In the genomic region with DNA sequence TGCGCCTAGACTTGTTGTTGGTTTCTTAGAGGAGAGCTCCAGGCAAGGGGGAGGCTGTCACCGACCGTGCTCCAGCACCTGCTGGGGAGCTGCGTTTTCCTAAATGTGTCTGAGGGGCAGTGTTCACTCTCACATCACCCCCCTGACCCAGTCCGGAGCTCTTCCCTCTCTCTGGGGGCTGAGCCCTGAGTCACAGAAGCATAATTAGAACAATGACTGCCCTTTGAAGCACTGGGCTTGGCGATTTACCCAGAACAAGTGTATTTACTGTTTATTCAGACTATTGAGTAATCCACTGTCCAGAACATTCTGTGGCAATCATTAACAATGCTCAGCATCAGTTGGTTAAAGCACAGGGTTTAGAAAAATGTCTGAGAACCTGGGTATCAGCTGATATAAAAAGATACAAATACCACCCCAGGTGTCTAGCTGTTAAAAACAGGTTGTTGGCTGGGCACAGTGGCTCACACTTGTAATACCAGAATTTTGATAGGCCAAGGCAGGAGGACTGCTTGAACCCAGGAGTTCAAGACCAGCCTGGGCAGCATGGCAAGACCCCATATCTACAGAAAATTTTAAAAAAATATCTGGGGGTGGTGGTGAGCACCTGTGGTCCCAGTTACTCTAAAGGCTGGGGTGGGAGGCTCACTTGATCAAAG, we compare ENCODE assay signal across 1 cellular context.
TF ChIP-seq lines count a peak whose summit lies in the region.

No MANE protein-coding gene starts in this region.

TF ChIP-seq in HepG2, 621 proteins besides CTCF, POLR2A, EP300 and RAD21 (continued from another document and continues in another):
- TF ChIP-seq MAX (IDR thresholded peaks at IDR 0.05) (0 out of 2 replicates have a peak, but pooled peaks have one; percentile 13), ZNF609 (CRISPR knock-in tag; IDR thresholded peaks at IDR 0.05; ENCODE audit: borderline replicate concordance) (peak; percentile 44; the same call in 1 of the 2 replicates), ZMYM4 (CRISPR knock-in tag; IDR thresholded peaks at IDR 0.05) (0 out of 2 replicates have a peak, but pooled peaks have one; percentile 15), ZNF878 (CRISPR knock-in tag; IDR thresholded peaks at IDR 0.05) (peak; percentile 62; the same call in 1 of the 2 replicates), ATF7-NPFF (CRISPR knock-in tag; IDR thresholded peaks at IDR 0.05; ENCODE audit: low read depth) (no peak), LCORL (IDR thresholded peaks at IDR 0.05) (no peak), LCORL (CRISPR knock-in tag; IDR thresholded peaks at IDR 0.05) (peak; percentile 87; the same call in 1 of the 2 replicates), TBX2 (CRISPR knock-in tag; IDR thresholded peaks at IDR 0.05; ENCODE audit: borderline replicate concordance) (0 out of 2 replicates have a peak, but pooled peaks have one; percentile 49), TBP (CRISPR knock-in tag; IDR thresholded peaks at IDR 0.05) (no peak), ZNF138 (CRISPR knock-in tag; IDR thresholded peaks at IDR 0.05; ENCODE audit: low read depth) (no peak), ZFP82 (CRISPR knock-in tag; IDR thresholded peaks at IDR 0.05; ENCODE audit: borderline replicate concordance) (0 out of 2 replicates have a peak, but pooled peaks have one; percentile 51), ZNF776 (CRISPR knock-in tag; IDR thresholded peaks at IDR 0.05) (no peak), ZNF263 (CRISPR knock-in tag; IDR thresholded peaks at IDR 0.05) (0 out of 2 replicates have a peak, but pooled peaks have one; percentile 15), ZNF597 (CRISPR knock-in tag; IDR thresholded peaks at IDR 0.05) (no peak), NONO (IDR thresholded peaks at IDR 0.05) (no peak), NONO (CRISPR knock-in tag; conservative IDR thresholded peaks at IDR 0.05) (0 out of 2 replicates have a peak, but pooled peaks have one; percentile 6), ZNF704 (CRISPR knock-in tag; IDR thresholded peaks at IDR 0.05; ENCODE audit: borderline replicate concordance) (no peak), ZNF691 (CRISPR knock-in tag; IDR thresholded peaks at IDR 0.05; ENCODE audit: borderline replicate concordance, low read depth) (peak; percentile 77; the same call in 1 of the 2 replicates), ZNF740 (CRISPR knock-in tag; IDR thresholded peaks at IDR 0.05) (no peak), ARID3A (IDR thresholded peaks at IDR 0.05; ENCODE audit: low read depth, low read length) (peak; percentile 73; the same call in 1 of the 2 replicates), KDM5A (IDR thresholded peaks at IDR 0.05; ENCODE audit: borderline replicate concordance, low read length) (no peak), UBTF (CRISPR knock-in tag; IDR thresholded peaks at IDR 0.05) (no peak), NFYC (CRISPR knock-in tag; IDR thresholded peaks at IDR 0.05) (no peak), MEF2D (CRISPR knock-in tag; IDR thresholded peaks at IDR 0.05) (0 out of 2 replicates have a peak, but pooled peaks have one; percentile 53), MED13 (CRISPR knock-in tag; IDR thresholded peaks at IDR 0.05) (no peak), ZNF430 (CRISPR knock-in tag; IDR thresholded peaks at IDR 0.05) (peak; percentile 68; the same call in 1 of the 2 replicates), THRA (CRISPR knock-in tag; IDR thresholded peaks at IDR 0.05; ENCODE audit: borderline replicate concordance) (peak; percentile 49; the same call in 1 of the 2 replicates), ZNF749 (CRISPR knock-in tag; IDR thresholded peaks at IDR 0.05; ENCODE audit: borderline replicate concordance) (peak; percentile 48; the same call in 1 of the 2 replicates), KDM5B (CRISPR knock-in tag; IDR thresholded peaks at IDR 0.05; ENCODE audit: borderline replicate concordance) (peak; percentile 52; the same call in 1 of the 2 replicates), YEATS2 (CRISPR knock-in tag; IDR thresholded peaks at IDR 0.05; ENCODE audit: borderline replicate concordance) (no peak), ZFAT (CRISPR knock-in tag; conservative IDR thresholded peaks at IDR 0.05) (no peak), HOMEZ (CRISPR knock-in tag; IDR thresholded peaks at IDR 0.05; ENCODE audit: low read depth) (peak; percentile 51; the same call in 1 of the 2 replicates)
- TF ChIP-seq, protein P1, sequence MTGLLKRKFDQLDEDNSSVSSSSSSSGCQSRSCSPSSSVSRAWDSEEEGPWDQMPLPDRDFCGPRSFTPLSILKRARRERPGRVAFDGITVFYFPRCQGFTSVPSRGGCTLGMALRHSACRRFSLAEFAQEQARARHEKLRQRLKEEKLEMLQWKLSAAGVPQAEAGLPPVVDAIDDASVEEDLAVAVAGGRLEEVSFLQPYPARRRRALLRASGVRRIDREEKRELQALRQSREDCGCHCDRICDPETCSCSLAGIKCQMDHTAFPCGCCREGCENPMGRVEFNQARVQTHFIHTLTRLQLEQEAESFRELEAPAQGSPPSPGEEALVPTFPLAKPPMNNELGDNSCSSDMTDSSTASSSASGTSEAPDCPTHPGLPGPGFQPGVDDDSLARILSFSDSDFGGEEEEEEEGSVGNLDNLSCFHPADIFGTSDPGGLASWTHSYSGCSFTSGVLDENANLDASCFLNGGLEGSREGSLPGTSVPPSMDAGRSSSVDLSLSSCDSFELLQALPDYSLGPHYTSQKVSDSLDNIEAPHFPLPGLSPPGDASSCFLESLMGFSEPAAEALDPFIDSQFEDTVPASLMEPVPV (CRISPR knock-in tag; IDR thresholded peaks at IDR 0.05): no peak
- TF ChIP-seq, protein P2, sequence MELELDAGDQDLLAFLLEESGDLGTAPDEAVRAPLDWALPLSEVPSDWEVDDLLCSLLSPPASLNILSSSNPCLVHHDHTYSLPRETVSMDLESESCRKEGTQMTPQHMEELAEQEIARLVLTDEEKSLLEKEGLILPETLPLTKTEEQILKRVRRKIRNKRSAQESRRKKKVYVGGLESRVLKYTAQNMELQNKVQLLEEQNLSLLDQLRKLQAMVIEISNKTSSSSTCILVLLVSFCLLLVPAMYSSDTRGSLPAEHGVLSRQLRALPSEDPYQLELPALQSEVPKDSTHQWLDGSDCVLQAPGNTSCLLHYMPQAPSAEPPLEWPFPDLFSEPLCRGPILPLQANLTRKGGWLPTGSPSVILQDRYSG (CRISPR knock-in tag; IDR thresholded peaks at IDR 0.05): no peak
